17 cellular contexts compared by ENCODE assay signal in genomic region chr10:70317272-70317942, GRCh38. TPM values are rescaled to one million over a fixed set of nuclear protein-coding genes. Genes with fewer than 3 reads are reported as not detected.
DNase-seq lines count a peak whose midpoint lies in the region; ATAC-seq, FAIRE-seq and TF ChIP-seq lines count a peak whose summit lies in the region.
"Had no signal": no experiment of that assay in that cellular context is flagged by ENCODE, and none has a peak within 500 bp of the region (broad histone marks: within the 10 kb centered on the region; RNA-seq: fewer than 3 reads in every experiment).

No MANE protein-coding gene starts in this region.

- peaks cover 3% of the 10 kb centered on the region for H3K36me3 Mint-ChIP-seq in activated CD8-positive, alpha-beta T cell treated with anti-CD3 and anti-CD28 coated beads, Interleukin-2, amount 10 ng/mL, durations not matched to agents 7 days and 5 days (ENCODE audit: low read depth)

- peaks cover 18% of the 10 kb centered on the region for H3K79me2 ChIP-seq in HepG2 (ENCODE audit: insufficient read depth, low read length)

- H3K27ac Mint-ChIP-seq in activated CD8-positive, alpha-beta T cell treated with anti-CD3 and anti-CD28 coated beads, Interleukin-2, amount 10 ng/mL, durations not matched to agents 7 days and 5 days: no peak overlapping the region
- H3K27ac Mint-ChIP-seq: T-helper 1 cell treated with Interleukin-12 subunit alpha and Interleukin-12 subunit beta and Interleukin-4 antibody, amounts not matched to agents 30 μg/mL and 1 μg/mL, for 36 hours had no signal

- BruUV-seq in HepG2 (replicated peaks; lab: Mats Ljungman, UMichigan): no TSS peak

- FAIRE-seq in HepG2 (lab: Jason Lieb, UNC): peak; percentile 61
- FAIRE-seq: GM12892, RCC 7860 had no signal

- no peaks in the 10 kb centered on the region for H3K27me3 ChIP-seq in HepG2 (ENCODE audit: control insufficient read depth in 1 of 2, insufficient read depth in 2 of 2, low read length in 2 of 2)

- H3K4me1 Mint-ChIP-seq in activated CD8-positive, alpha-beta T cell treated with anti-CD3 and anti-CD28 coated beads, Interleukin-2, amount 10 ng/mL, durations not matched to agents 7 days and 5 days (ENCODE audit: low read depth): peaks cover 8% of the 10 kb centered on the region

- no peaks in the 10 kb centered on the region for H3K27me3 Mint-ChIP-seq in activated CD8-positive, alpha-beta T cell treated with anti-CD3 and anti-CD28 coated beads, Interleukin-2, amount 10 ng/mL, durations not matched to agents 7 days and 5 days (ENCODE audit: low read depth)

- TF ChIP-seq POLR2A in NB4 (IDR thresholded peaks at IDR 0.05; ENCODE audit: extremely low read depth, insufficient read length) (no peak), HepG2 (IDR thresholded peaks at IDR 0.05; ENCODE audit: insufficient read depth in 1 of 2, low read depth in 2 of 2, low read length in 2 of 2) (no peak)

- ATAC-seq in GM19463 (IDR thresholded peaks at IDR 0.05; ENCODE audit: unreplicated experiment): peak; percentile 74
- ATAC-seq in HepG2: peak; percentile 66
- no peak for ATAC-seq in GM19452 (IDR thresholded peaks at IDR 0.05; ENCODE audit: unreplicated experiment)
- ATAC-seq in activated CD8-positive, alpha-beta T cell treated with anti-CD3 and anti-CD28 coated beads, Interleukin-2, amount 10 ng/mL, durations not matched to agents 7 days and 5 days: no peak

- no peaks in the 10 kb centered on the region for H3K9me3 Mint-ChIP-seq in activated CD8-positive, alpha-beta T cell treated with anti-CD3 and anti-CD28 coated beads, Interleukin-2, amount 10 ng/mL, durations not matched to agents 7 days and 5 days (ENCODE audit: insufficient read depth)
- H3K9me3 Mint-ChIP-seq: IgD-negative memory B cell; T-helper 1 cell treated with Interleukin-12 subunit alpha and Interleukin-12 subunit beta and Interleukin-4 antibody, amounts not matched to agents 30 μg/mL and 1 μg/mL, for 36 hours had no signal

- H4K20me1 ChIP-seq in HepG2 (ENCODE audit: insufficient read depth, low read length): no peaks in the 10 kb centered on the region

- H3K4me3 ChIP-seq in NB4 (ENCODE audit: low read depth, low read length) (no peak overlapping the region), HepG2 (replicated peaks in 1 of 3; ENCODE audit: insufficient read depth in 1 of 3, low read depth in 2 of 3, low read length in 3 of 3) (no peak overlapping the region)
- H3K4me3 ChIP-seq: HAP-1 had no signal

- H3K4me3 Mint-ChIP-seq in activated CD8-positive, alpha-beta T cell treated with anti-CD3 and anti-CD28 coated beads, Interleukin-2, amount 10 ng/mL, durations not matched to agents 7 days and 5 days: no peak overlapping the region
- H3K4me3 Mint-ChIP-seq: T-helper 1 cell treated with Interleukin-12 subunit alpha and Interleukin-12 subunit beta and Interleukin-4 antibody, amounts not matched to agents 30 μg/mL and 1 μg/mL, for 36 hours had no signal

- intact Hi-C loops in HepG2 (cut with micrococcal nuclease; ENCODE audit: unreplicated experiment): no loop called here

- no peak for TF ChIP-seq EP300 in HepG2 (IDR thresholded peaks at IDR 0.05; ENCODE audit: low read depth in 2 of 2, low read length in 2 of 2)
- no peak for TF ChIP-seq EP300 in HepG2 (CRISPR knock-in tag; IDR thresholded peaks at IDR 0.05; ENCODE audit: borderline replicate concordance)

- WGBS in HepG2 (ENCODE audit: low lambda C conversion rate): 82% methylated on average over 2 of the region's 5 CpGs

- POLR2A ChIA-PET in HepG2 (lab: Yijun Ruan, JAX): interaction anchor here (1.2 to 1.8 kb wide), 2 partner anchors 15 to 35 kb away, joined by 4 to 6 read pairs; no protein-coding TSS in a partner anchor
- POLR2A ChIA-PET in activated CD8-positive, alpha-beta T cell treated with anti-CD3 and anti-CD28 coated beads, Interleukin-2, amount 10 ng/mL, durations not matched to agents 7 days and 5 days (lab: Charles Lee): no interaction called here

- no peak overlapping the region for H3K9ac ChIP-seq in HepG2 (ENCODE audit: insufficient read depth, low read depth, low read length)

- peaks cover 10 to 32% of the 10 kb centered on the region in 2 experiments for H3K36me3 ChIP-seq in HepG2 (replicated peaks in 1 of 2; ENCODE audit: control insufficient read depth in 1 of 2, insufficient read depth in 2 of 2, low read length in 2 of 2)
- H3K36me3 ChIP-seq: HAP-1 had no signal

- CTCF ChIA-PET in HepG2 (lab: Yijun Ruan, JAX; ENCODE audit: low intra/inter-chr PET ratio, low total read pairs): no interaction called here
- CTCF ChIA-PET in activated CD8-positive, alpha-beta T cell treated with anti-CD3 and anti-CD28 coated beads, Interleukin-2, amount 10 ng/mL, durations not matched to agents 7 days and 5 days (lab: Charles Lee): no interaction called here

- TF ChIP-seq RAD21 in HepG2 (CRISPR knock-in tag; IDR thresholded peaks at IDR 0.05): no peak

- peak; percentile 56 for DNase-seq in NB4 (ENCODE audit: low read depth)
- DNase-seq in HepG2 (ENCODE audit: low spot score): peak; percentile 33
- DNase-seq in DMS79 treated with DMSO at 0.1 percent for 48 hours (lab: John Stamatoyannopoulos, UW): no peak
- no peak for DNase-seq in DMS153 treated with DMSO at 0.1 percent for 48 hours (lab: John Stamatoyannopoulos, UW; ENCODE audit: unreplicated experiment)
- DNase-seq in activated CD8-positive, alpha-beta T cell treated with anti-CD3 and anti-CD28 coated beads, Interleukin-2, amount 10 ng/mL, durations not matched to agents 7 days and 5 days: no peak
- DNase-seq: NCI-H1436 treated with DMSO at 0.1 percent for 48 hours, NCI-H2081 treated with DMSO at 0.1 percent for 48 hours, NCI-H226 had no signal

- in situ Hi-C loops in HepG2 (cut with HindIII; ENCODE audit: extremely low pct_ligation_motif_present, low pct_unique_long_range_greater_than_20kb): no loop called here

- peak overlapping the region; percentile 33 for H3K27ac ChIP-seq in HepG2 (ENCODE audit: extremely low read length, insufficient read depth, low read length)
- H3K27ac ChIP-seq: C4-2B had no signal

- peaks cover 57% of the 10 kb centered on the region for H3K4me1 ChIP-seq in HepG2 (ENCODE audit: insufficient read depth, low read length)
- H3K4me1 ChIP-seq: HAP-1 had no signal

- H3K9me3 ChIP-seq in HepG2 (ENCODE audit: low read length): no peaks in the 10 kb centered on the region
- H3K9me3 ChIP-seq: HAP-1 had no signal

- no peak overlapping the region for H3K4me2 ChIP-seq in HepG2 (ENCODE audit: low read depth, low read length)

- TF ChIP-seq CTCF in NB4 (IDR thresholded peaks at IDR 0.05; ENCODE audit: low read depth, low read length) (no peak), HepG2 (CRISPR knock-in tag; IDR thresholded peaks at IDR 0.05) (no peak)

- H2AFZ ChIP-seq in HepG2 (ENCODE audit: low read length): no peak overlapping the region

TF ChIP-seq in HepG2, 621 proteins besides CTCF, POLR2A, EP300 and RAD21 (continues in another document):
- TF ChIP-seq ZNF362 (CRISPR knock-in tag; IDR thresholded peaks at IDR 0.05; ENCODE audit: borderline replicate concordance): peak; percentile 73; the same call in 1 of the 2 replicates
- peak; percentile 28 for TF ChIP-seq SKI (IDR thresholded peaks at IDR 0.05; ENCODE audit: partially characterized antibody)
- TF ChIP-seq HOXA3 (CRISPR knock-in tag; IDR thresholded peaks at IDR 0.05): no peak
- TF ChIP-seq ZNF660 (CRISPR knock-in tag; IDR thresholded peaks at IDR 0.05; ENCODE audit: borderline replicate concordance, low read depth): no peak
- TF ChIP-seq ZNF431 (CRISPR knock-in tag; IDR thresholded peaks at IDR 0.05; ENCODE audit: borderline replicate concordance, low read depth): no peak
- no peak for TF ChIP-seq HOXA7 (CRISPR knock-in tag; IDR thresholded peaks at IDR 0.05)

RNA-seq across cellular contexts. Expression of gene NPFFR1, which starts 33.6 kb away (rescaled TPM):
- under 0.01 TPM in 1 of 2 replicates, not detected in the other for total RNA-seq in HepG2 (2016; rRNA removed; fragmentation: Illumina TruSeq; extraction: Trizol)
- total RNA-seq in HepG2 (2016; cell fraction: cytosol; rRNA removed; fragmentation: Illumina TruSeq; extraction: Trizol; ENCODE audit: low read depth): under 0.01 TPM in 1 of 2 replicates, not detected in the other
- 0.02 TPM in 1 of 2 replicates, not detected in the other for total RNA-seq in HepG2 (2016; cell fraction: insoluble cytoplasmic fraction; rRNA removed; fragmentation: Illumina TruSeq; extraction: Trizol)
- total RNA-seq in HepG2 (2016; cell fraction: membrane; rRNA removed; fragmentation: Illumina TruSeq; extraction: Trizol): not detected in 2 replicates
- total RNA-seq in HepG2 (2016; cell fraction: nucleus; rRNA removed; fragmentation: Illumina TruSeq; extraction: Trizol): not detected in 2 replicates
- not detected in 2 replicates for polyA plus RNA-seq in HepG2 (2011; rRNA removed)
- not detected in 2 replicates for polyA plus RNA-seq in HepG2 (2011; cell fraction: cytosol; rRNA removed)
- 0.02 TPM in 1 of 2 replicates, not detected in the other for polyA plus RNA-seq in HepG2 (2011; cell fraction: nucleus; rRNA removed)
- not detected in 2 replicates for polyA plus RNA-seq in HepG2 (2012)
- polyA plus RNA-seq in HepG2 (2016; cell fraction: cytosol; fragmentation: Illumina TruSeq; extraction: Trizol; ENCODE audit: low read depth): 0.01 and 0.02 TPM in 2 replicates
- polyA plus RNA-seq in HepG2 (2016; cell fraction: insoluble cytoplasmic fraction; fragmentation: Illumina TruSeq; extraction: Trizol; ENCODE audit: low read depth): not detected in 2 replicates
- not detected in 2 replicates for polyA plus RNA-seq in HepG2 (2016; cell fraction: membrane; fragmentation: Illumina TruSeq; extraction: Trizol; ENCODE audit: low read depth)
- not detected in 2 replicates for polyA plus RNA-seq in HepG2 (2016; cell fraction: nucleus; fragmentation: Illumina TruSeq; extraction: Trizol; ENCODE audit: insufficient read depth, low read depth)
- polyA minus RNA-seq in HepG2 (2011; rRNA and poly(A)+ RNA removed; ENCODE audit: low replicate concordance): not detected in 2 replicates
- not detected in 2 replicates for polyA minus RNA-seq in HepG2 (2011; cell fraction: cytosol; rRNA and poly(A)+ RNA removed)
- under 0.01 TPM in 1 of 2 replicates, not detected in the other for polyA minus RNA-seq in HepG2 (2011; cell fraction: nucleus; rRNA and poly(A)+ RNA removed)
- not detected for total RNA-seq in activated CD8-positive, alpha-beta T cell treated with anti-CD3 and anti-CD28 coated beads, Interleukin-2, amount 10 ng/mL, durations not matched to agents 7 days and 5 days
- total RNA-seq: G401 had no signal
- polyA plus RNA-seq: IgD-negative memory B cell had no signal

Comparison
In these comparisons a context has a peak if more than half of its experiments do, and no peak if none do; other contexts are left out.
1. ATAC-seq: peak in GM19463 (single experiment) and HepG2 (single experiment); none in GM19452 (single experiment) and activated CD8-positive, alpha-beta T cell treated with anti-CD3 and anti-CD28 coated beads, Interleukin-2, amount 10 ng/mL, durations not matched to agents 7 days and 5 days (single experiment).
2. DNase-seq: peak in NB4 (single experiment) and HepG2 (single experiment); none in DMS79 treated with DMSO at 0.1 percent for 48 hours (single experiment), DMS153 treated with DMSO at 0.1 percent for 48 hours (single experiment) and activated CD8-positive, alpha-beta T cell treated with anti-CD3 and anti-CD28 coated beads, Interleukin-2, amount 10 ng/mL, durations not matched to agents 7 days and 5 days (single experiment).